ENCODE assay signal across 17 cellular contexts in genomic region chr1:215377736-215378135, GRCh38.
A peak's percentile ranks its signal among the peaks of the same experiment; 100 is the strongest.
DNase-seq lines count a peak whose midpoint lies in the region; ATAC-seq, FAIRE-seq and TF ChIP-seq lines count a peak whose summit lies in the region.
"Had no signal": no experiment of that assay in that cellular context is flagged by ENCODE, and none has a peak within 500 bp of the region (broad histone marks: within the 10 kb centered on the region; RNA-seq: fewer than 3 reads in every experiment).

No MANE protein-coding gene starts in this region.

- no peaks in the 10 kb centered on the region for H3K9me3 ChIP-seq in astrocyte (ENCODE audit: insufficient read depth, low read depth, low read length)

- POLR2A ChIA-PET in naive thymus-derived CD8-positive, alpha-beta T cell (lab: Charles Lee) = no interaction called here

- H4K20me1 ChIP-seq in astrocyte (ENCODE audit: insufficient read depth, low read length) = no peaks in the 10 kb centered on the region

- FAIRE-seq in D721Med (lab: Jason Lieb, UNC) = peak; percentile 64
- no peak for FAIRE-seq in astrocyte (lab: Jason Lieb, UNC)
- FAIRE-seq: HTR-8/SVneo had no signal

- no peaks in the 10 kb centered on the region for H3K9me3 Mint-ChIP-seq in astrocyte (ENCODE audit: unreplicated experiment)
- H3K9me3 Mint-ChIP-seq in naive thymus-derived CD8-positive, alpha-beta T cell = peaks cover 0 to 3% (median 0%) of the 10 kb centered on the region in 9 donors
- H3K9me3 Mint-ChIP-seq: CD4-positive, alpha-beta T cell; HFFc6 had no signal

- H3K4me3 ChIP-seq in astrocyte (ENCODE audit: insufficient read depth, low read depth, low read length) = no peak overlapping the region

- peaks cover 7% of the 10 kb centered on the region for H3K27me3 Mint-ChIP-seq in astrocyte (ENCODE audit: low read depth, unreplicated experiment)
- peaks cover 0 to 7% (median 2%) of the 10 kb centered on the region in 5 donors for H3K27me3 Mint-ChIP-seq in naive thymus-derived CD8-positive, alpha-beta T cell
- H3K27me3 Mint-ChIP-seq: CD4-positive, alpha-beta T cell had no signal

- no peak overlapping the region for H3K4me2 ChIP-seq in astrocyte (ENCODE audit: low read length)

- no peak for DNase-seq in D721Med (ENCODE audit: insufficient read length, low spot score)
- DNase-seq in astrocyte (ENCODE audit: low read depth) = peak; percentile 45
- DNase-seq in sciatic nerve (ENCODE audit: low spot score) = no peak
- no peak for DNase-seq in posterior vena cava (ENCODE audit: low spot score)
- no peak for DNase-seq in HK-2 (ENCODE audit: unreplicated experiment)
- no peak for DNase-seq in naive thymus-derived CD8-positive, alpha-beta T cell
- DNase-seq: AML-193; CD4-positive, alpha-beta T cell; DMS79 treated with DMSO at 0.1 percent for 48 hours; GF-D8; GOT3; H7; HFFc6; IMR-90 had no signal

- no peaks in the 10 kb centered on the region for H3K27me3 ChIP-seq in astrocyte (ENCODE audit: insufficient read depth, low read length)

- intact Hi-C loops in sciatic nerve (cut with DNase I) = no loop called here
- intact Hi-C loops in posterior vena cava (cut with DNase I) = no loop called here

- H2AFZ ChIP-seq in astrocyte (ENCODE audit: low read depth, low read length) = no peak overlapping the region

- H3K27ac Mint-ChIP-seq in astrocyte (ENCODE audit: unreplicated experiment) = no peak overlapping the region
- no peak overlapping the region for H3K27ac Mint-ChIP-seq in naive thymus-derived CD8-positive, alpha-beta T cell
- H3K27ac Mint-ChIP-seq: CD4-positive, alpha-beta T cell; HFFc6 had no signal

- H3K4me3 Mint-ChIP-seq in astrocyte (ENCODE audit: unreplicated experiment) = no peak overlapping the region
- no peak overlapping the region for H3K4me3 Mint-ChIP-seq in naive thymus-derived CD8-positive, alpha-beta T cell
- H3K4me3 Mint-ChIP-seq: CD4-positive, alpha-beta T cell; HFFc6 had no signal

- H3K36me3 Mint-ChIP-seq in astrocyte (ENCODE audit: low read depth, unreplicated experiment) = no peaks in the 10 kb centered on the region
- H3K36me3 Mint-ChIP-seq in naive thymus-derived CD8-positive, alpha-beta T cell = no peaks in the 10 kb centered on the region

- no peaks in the 10 kb centered on the region for H3K79me2 ChIP-seq in astrocyte (ENCODE audit: insufficient read depth, low read length)

- TF ChIP-seq CTCF in D721Med (IDR thresholded peaks at IDR 0.05; ENCODE audit: insufficient read depth, missing control alignments) (no peak), astrocyte (IDR thresholded peaks at IDR 0.05; ENCODE audit: insufficient read depth, low read depth, low read length) (no peak)

- H3K36me3 ChIP-seq in astrocyte (ENCODE audit: insufficient read depth, low read length) = no peaks in the 10 kb centered on the region

- no peaks in the 10 kb centered on the region for H3K4me1 Mint-ChIP-seq in astrocyte (ENCODE audit: low read depth, unreplicated experiment)
- H3K4me1 Mint-ChIP-seq in naive thymus-derived CD8-positive, alpha-beta T cell = no peaks in the 10 kb centered on the region

- peak; percentile 67 for ATAC-seq in sciatic nerve
- no peak for ATAC-seq in naive thymus-derived CD8-positive, alpha-beta T cell
- ATAC-seq: HCT116 had no signal

- no peak overlapping the region for H3K27ac ChIP-seq in astrocyte (ENCODE audit: low read depth, low read length)
- H3K27ac ChIP-seq: C4-2B had no signal

- no peaks in the 10 kb centered on the region for H3K4me1 ChIP-seq in astrocyte (ENCODE audit: insufficient read depth, low read length)

- no peak overlapping the region for H3K9ac ChIP-seq in astrocyte (ENCODE audit: low read length)
